ENCODE assay signal across 33 cellular contexts in the genomic region with DNA sequence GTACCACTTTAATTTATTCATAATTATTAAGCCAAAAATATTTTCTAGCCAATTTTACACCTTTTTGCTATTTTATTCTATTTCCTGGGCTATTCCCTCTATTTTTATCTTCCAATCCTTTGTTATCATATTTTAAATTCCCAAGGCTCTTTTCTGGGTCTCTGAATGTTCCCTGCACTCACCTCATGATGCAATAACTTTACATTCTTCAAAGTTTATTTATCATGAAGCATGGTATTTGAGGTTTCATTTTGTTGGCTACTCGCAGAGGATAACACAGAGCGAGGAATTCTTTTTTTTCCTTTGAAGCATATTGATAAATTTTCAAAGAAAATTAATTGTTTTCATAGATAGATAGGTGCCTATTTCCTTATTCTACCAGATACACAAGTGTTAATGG.
"Had no signal": no experiment of that assay in that cellular context is flagged by ENCODE, and none has a peak within 500 bp of the region (broad histone marks: within the 10 kb centered on the region; RNA-seq: fewer than 3 reads in every experiment).

No MANE protein-coding gene starts in this region.

- H3K36me3 Mint-ChIP-seq: activated naive CD4-positive, alpha-beta T cell treated with anti-CD3 and anti-CD28 coated beads, Interleukin-2, amount 10 ng/mL, durations not matched to agents 7 days and 5 days; activated naive CD4-positive, alpha-beta T cell treated with anti-CD3 and anti-CD28 coated beads, Interleukin-2, amount 50 U/mL, for 72 hours; activated naive CD8-positive, alpha-beta T cell treated with anti-CD3 and anti-CD28 coated beads, Interleukin-2, amount 10 ng/mL, durations not matched to agents 7 days and 5 days; brain had no signal

- H3K4me3 ChIP-seq: breast epithelium, cardiac muscle cell, esophagus muscularis mucosa, gastrocnemius medialis, heart left ventricle had no signal

- H3K27ac ChIP-seq: breast epithelium, cardiac muscle cell, esophagus muscularis mucosa, foreskin keratinocyte, gastrocnemius medialis, heart left ventricle had no signal

- H3K4me1 ChIP-seq: breast epithelium, esophagus muscularis mucosa, foreskin keratinocyte, gastrocnemius medialis, heart left ventricle had no signal

- H3K36me3 ChIP-seq: breast epithelium, cardiac muscle cell, esophagus muscularis mucosa, gastrocnemius medialis, heart left ventricle had no signal

- H3K9me3 ChIP-seq: breast epithelium, esophagus muscularis mucosa, gastrocnemius medialis had no signal

- DNase-seq: activated CD4-positive, alpha-beta memory T cell treated with anti-CD3 and anti-CD28 coated beads, Interleukin-2, amount 10 ng/mL, durations not matched to agents 7 days and 5 days; activated CD4-positive, alpha-beta T cell treated with anti-CD3 and anti-CD28 coated beads for 36 hours; activated CD4-positive, alpha-beta T cell treated with anti-CD3 and anti-CD28 coated beads, Interleukin-2, amount 10 ng/mL, durations not matched to agents 24 days and 14 days; activated CD4-positive, CD25-positive, alpha-beta regulatory T cell; activated CD4-positive, CD25-positive, alpha-beta regulatory T cell treated with anti-CD3 and anti-CD28 coated beads, Interleukin-2, amount 50 U/mL, for 72 hours; activated CD8-positive, alpha-beta memory T cell treated with anti-CD3 and anti-CD28 coated beads, Interleukin-2, amount 50 U/mL, for 48 hours; activated gamma-delta T cell; activated naive CD4-positive, alpha-beta T cell; activated naive CD4-positive, alpha-beta T cell treated with anti-CD3 and anti-CD28 coated beads, Interleukin-2, amount 10 ng/mL, durations not matched to agents 7 days and 5 days; activated naive CD8-positive, alpha-beta T cell treated with anti-CD3 and anti-CD28 coated beads, Interleukin-2, amount 10 ng/mL, durations not matched to agents 7 days and 5 days; activated T-cell treated with anti-CD3 and anti-CD28 coated beads for 4 hours; activated T-cell treated with anti-CD3 and anti-CD28 coated beads, Interleukin-2, amount 50 U/mL, for 24 hours; activated T-cell treated with anti-CD3 and anti-CD28 coated beads, Interleukin-2, amount 50 U/mL, for 72 hours; amniotic stem cell; anterior cingulate cortex; central memory CD4-positive, alpha-beta T cell; cerebellar nuclear complex; cortex of kidney; dermis blood vessel endothelial cell; effector CD4-positive, alpha-beta T cell; effector memory CD8-positive, alpha-beta T cell; erythroblast; foreskin keratinocyte; gastrocnemius medialis; glutamatergic neuron; heart left ventricle; T-helper 2 cell had no signal

- H3K27me3 ChIP-seq: breast epithelium, cardiac muscle cell, esophagus muscularis mucosa, foreskin keratinocyte, gastrocnemius medialis, heart left ventricle had no signal

- H3K4me1 Mint-ChIP-seq: activated CD4-positive, alpha-beta memory T cell treated with anti-CD3 and anti-CD28 coated beads, Interleukin-2, amount 10 ng/mL, durations not matched to agents 7 days and 5 days; activated CD4-positive, alpha-beta T cell treated with anti-CD3 and anti-CD28 coated beads for 36 hours; activated CD4-positive, alpha-beta T cell treated with anti-CD3 and anti-CD28 coated beads, Interleukin-2, amount 10 ng/mL, durations not matched to agents 24 days and 14 days; activated naive CD4-positive, alpha-beta T cell treated with anti-CD3 and anti-CD28 coated beads, Interleukin-2, amount 10 ng/mL, durations not matched to agents 7 days and 5 days; activated naive CD8-positive, alpha-beta T cell treated with anti-CD3 and anti-CD28 coated beads, Interleukin-2, amount 10 ng/mL, durations not matched to agents 7 days and 5 days; brain had no signal

- H3K9me3 Mint-ChIP-seq: brain had no signal

- H3K4me3 Mint-ChIP-seq: activated CD4-positive, alpha-beta memory T cell treated with anti-CD3 and anti-CD28 coated beads, Interleukin-2, amount 10 ng/mL, durations not matched to agents 7 days and 5 days; activated CD4-positive, alpha-beta T cell treated with anti-CD3 and anti-CD28 coated beads for 36 hours; activated CD4-positive, alpha-beta T cell treated with anti-CD3 and anti-CD28 coated beads, Interleukin-2, amount 10 ng/mL, durations not matched to agents 24 days and 14 days; activated naive CD4-positive, alpha-beta T cell treated with anti-CD3 and anti-CD28 coated beads, Interleukin-2, amount 10 ng/mL, durations not matched to agents 7 days and 5 days; activated naive CD8-positive, alpha-beta T cell treated with anti-CD3 and anti-CD28 coated beads, Interleukin-2, amount 10 ng/mL, durations not matched to agents 7 days and 5 days; activated T-cell treated with anti-CD3 and anti-CD28 coated beads, Interleukin-2, amount 50 U/mL, for 24 hours; activated T-cell treated with anti-CD3 and anti-CD28 coated beads, Interleukin-2, amount 50 U/mL, for 72 hours; brain; effector memory CD8-positive, alpha-beta T cell had no signal

- FAIRE-seq: colon had no signal

- H3K27me3 Mint-ChIP-seq: activated CD4-positive, alpha-beta memory T cell treated with anti-CD3 and anti-CD28 coated beads, Interleukin-2, amount 10 ng/mL, durations not matched to agents 7 days and 5 days; activated CD4-positive, alpha-beta T cell treated with anti-CD3 and anti-CD28 coated beads for 36 hours; activated CD4-positive, alpha-beta T cell treated with anti-CD3 and anti-CD28 coated beads, Interleukin-2, amount 10 ng/mL, durations not matched to agents 24 days and 14 days; activated naive CD4-positive, alpha-beta T cell treated with anti-CD3 and anti-CD28 coated beads, Interleukin-2, amount 10 ng/mL, durations not matched to agents 7 days and 5 days; activated naive CD8-positive, alpha-beta T cell treated with anti-CD3 and anti-CD28 coated beads, Interleukin-2, amount 10 ng/mL, durations not matched to agents 7 days and 5 days; activated T-cell treated with anti-CD3 and anti-CD28 coated beads, Interleukin-2, amount 50 U/mL, for 24 hours; brain; effector memory CD8-positive, alpha-beta T cell had no signal

- H3K27ac Mint-ChIP-seq: activated CD4-positive, alpha-beta memory T cell treated with anti-CD3 and anti-CD28 coated beads, Interleukin-2, amount 10 ng/mL, durations not matched to agents 7 days and 5 days; activated CD4-positive, alpha-beta T cell treated with anti-CD3 and anti-CD28 coated beads for 36 hours; activated CD4-positive, alpha-beta T cell treated with anti-CD3 and anti-CD28 coated beads, Interleukin-2, amount 10 ng/mL, durations not matched to agents 24 days and 14 days; activated naive CD4-positive, alpha-beta T cell treated with anti-CD3 and anti-CD28 coated beads, Interleukin-2, amount 10 ng/mL, durations not matched to agents 7 days and 5 days; activated naive CD4-positive, alpha-beta T cell treated with anti-CD3 and anti-CD28 coated beads, Interleukin-2, amount 50 U/mL, for 72 hours; activated naive CD8-positive, alpha-beta T cell treated with anti-CD3 and anti-CD28 coated beads, Interleukin-2, amount 10 ng/mL, durations not matched to agents 7 days and 5 days; activated T-cell treated with anti-CD3 and anti-CD28 coated beads, Interleukin-2, amount 50 U/mL, for 24 hours; activated T-cell treated with anti-CD3 and anti-CD28 coated beads, Interleukin-2, amount 50 U/mL, for 72 hours; brain; effector memory CD8-positive, alpha-beta T cell had no signal
